Comparison of ENCODE assay signal across 8 cellular contexts in the genomic region with DNA sequence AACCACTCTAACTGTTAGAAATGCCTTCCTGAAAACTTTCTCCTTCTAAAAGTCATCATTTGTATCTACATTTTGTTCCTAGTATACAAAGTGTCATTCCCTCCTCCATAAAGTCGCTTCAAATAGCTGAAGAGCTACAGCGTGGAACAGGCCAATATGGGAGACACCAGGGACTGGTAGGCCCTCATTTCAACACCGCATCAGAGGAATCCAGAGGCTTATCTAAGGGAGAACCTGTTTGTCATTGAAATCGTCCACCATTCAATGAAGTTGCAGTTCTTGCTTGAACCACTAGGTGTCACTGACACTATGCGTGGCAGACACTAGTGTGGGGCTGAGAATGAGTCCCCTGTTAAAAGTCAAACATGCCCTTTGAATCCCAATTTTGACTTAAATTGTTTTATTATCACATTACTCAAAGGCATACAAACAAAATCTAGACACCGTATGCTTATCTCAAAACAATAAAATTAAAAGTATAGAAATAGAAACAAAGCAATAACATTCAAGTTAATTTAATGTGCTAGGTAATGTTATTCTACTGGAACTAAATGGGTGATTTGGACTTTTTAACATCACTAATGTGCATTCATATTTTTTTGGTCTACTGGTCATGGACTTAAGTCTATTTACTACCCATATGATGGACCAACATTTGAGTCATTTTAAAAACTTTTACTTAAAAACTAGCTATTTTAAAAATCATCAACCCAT.
DNase-seq lines count a peak whose midpoint lies in the region; ATAC-seq and TF ChIP-seq lines count a peak whose summit lies in the region.

No MANE protein-coding gene starts in this region.

- no peak overlapping the region for H3K4me3 ChIP-seq in Peyer's patch

- no peak overlapping the region for H3K27ac ChIP-seq in Peyer's patch

- H3K36me3 ChIP-seq in Peyer's patch: no peaks in the 10 kb centered on the region

- no peaks in the 10 kb centered on the region for H3K9me3 ChIP-seq in Peyer's patch

- ATAC-seq in HG02973 (IDR thresholded peaks at IDR 0.05; ENCODE audit: unreplicated experiment): no peak

- H3K27me3 ChIP-seq in Peyer's patch: no peaks in the 10 kb centered on the region

- TF ChIP-seq POLR2A in Peyer's patch (IDR thresholded peaks at IDR 0.05): no peak

- DNase-seq in NCI-H2196 (lab: John Stamatoyannopoulos, UW; ENCODE audit: unreplicated experiment) (peak; percentile 62), NCI-H2196 treated with DMSO at 0.1 percent for 48 hours (lab: John Stamatoyannopoulos, UW; ENCODE audit: unreplicated experiment) (no peak), HT-29 (ENCODE audit: low spot score) (peak; percentile 88), Peyer's patch (peak in 2 of 3 donors; percentile 48 to 72), brain pericyte (ENCODE audit: low read depth, low spot score) (peak; percentile 8), iPS-NIHi7 (ENCODE audit: extremely low spot score) (peak; percentile 60)
- DNase-seq in stimulated activated CD4-positive, alpha-beta T cell treated with anti-CD3 and anti-CD28 coated beads, Interleukin-1b, Interleukin-23, amount 100 ng/mL, for 48 hours: peak; percentile 24

- peaks cover 0 to 5% (median 0%) of the 10 kb centered on the region in 4 donors for H3K4me1 ChIP-seq in Peyer's patch

- TF ChIP-seq CTCF in Peyer's patch (IDR thresholded peaks at IDR 0.05): peak; percentile 66 to 91 (median 88)
